In the genomic region with DNA sequence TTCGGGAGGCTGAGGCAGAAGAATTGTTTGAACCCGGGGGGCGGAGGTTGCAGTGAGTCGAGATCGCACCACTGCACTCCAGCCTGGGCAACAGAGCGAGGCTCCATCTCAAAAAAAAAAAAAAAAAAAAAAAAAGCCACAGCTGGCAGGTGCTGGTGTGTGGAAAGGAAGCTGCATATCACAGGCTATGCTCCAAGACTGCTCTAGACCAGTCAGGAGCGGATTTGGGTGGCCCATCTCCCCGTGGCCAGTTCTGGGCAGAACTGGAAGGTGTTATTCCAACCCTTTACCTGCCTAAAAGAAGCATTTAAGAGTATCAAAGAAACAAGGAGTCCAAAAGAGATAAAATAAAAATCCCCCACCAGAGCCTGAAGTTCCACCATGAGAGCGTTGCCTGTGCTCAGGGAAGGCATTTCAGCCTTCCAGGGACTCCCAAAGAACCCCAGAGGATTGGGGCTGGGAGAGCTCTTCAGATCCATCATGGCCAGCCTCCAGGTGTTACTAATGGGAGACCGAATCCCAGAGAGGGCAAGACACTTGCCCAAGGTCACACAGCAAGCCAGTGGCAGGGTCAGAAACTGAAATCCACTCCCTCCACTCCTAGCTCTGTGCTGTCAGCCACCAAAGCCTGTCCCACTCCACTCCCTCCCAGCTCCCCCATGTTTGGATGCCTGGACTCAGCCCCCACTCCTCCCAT, we compare ENCODE assay signal across 13 cellular contexts. TPM values are rescaled to one million over a fixed set of nuclear protein-coding genes. Genes with fewer than 3 reads are reported as not detected.
"Had no signal": no experiment of that assay in that cellular context is flagged by ENCODE, and none has a peak within 500 bp of the region (broad histone marks: within the 10 kb centered on the region; RNA-seq: fewer than 3 reads in every experiment).

No MANE protein-coding gene starts in this region.

- H3K9me3 ChIP-seq: esophagus muscularis mucosa, psoas muscle, stomach, testis had no signal

- H3K27ac ChIP-seq: brain microvascular endothelial cell, esophagus muscularis mucosa, psoas muscle, stomach, testis, WERI-Rb-1 had no signal

- H3K36me3 ChIP-seq: brain microvascular endothelial cell had no signal

- H3K27me3 Mint-ChIP-seq: activated naive CD8-positive, alpha-beta T cell had no signal

- DNase-seq: brain microvascular endothelial cell, cortex of kidney, midbrain, psoas muscle, testis had no signal

- H3K27ac Mint-ChIP-seq: activated naive CD8-positive, alpha-beta T cell; T-helper 1 cell treated with Interleukin-12 subunit alpha and Interleukin-12 subunit beta and Interleukin-4 antibody, amounts not matched to agents 30 μg/mL and 1 μg/mL, for 36 hours had no signal

- H3K4me3 Mint-ChIP-seq: activated naive CD8-positive, alpha-beta T cell; neural crest cell; T-helper 1 cell treated with Interleukin-12 subunit alpha and Interleukin-12 subunit beta and Interleukin-4 antibody, amounts not matched to agents 30 μg/mL and 1 μg/mL, for 36 hours had no signal

- H3K4me2 ChIP-seq: smooth muscle cell had no signal

- H3K4me1 ChIP-seq: esophagus muscularis mucosa, psoas muscle, stomach, testis had no signal

- H3K27me3 ChIP-seq: testis had no signal

- H3K9me3 Mint-ChIP-seq: neural crest cell; T-helper 1 cell treated with Interleukin-12 subunit alpha and Interleukin-12 subunit beta and Interleukin-4 antibody, amounts not matched to agents 30 μg/mL and 1 μg/mL, for 36 hours had no signal

- H3K4me1 Mint-ChIP-seq: neural crest cell had no signal

- ATAC-seq: psoas muscle had no signal

- H3K4me3 ChIP-seq: esophagus muscularis mucosa, psoas muscle, smooth muscle cell, stomach, testis had no signal

RNA-seq across cellular contexts. Expression of a gene that starts 14.3 kb away (rescaled TPM):
- total RNA-seq: smooth muscle cell had no signal

RNA-seq across cellular contexts. Expression of a gene that starts 44.6 kb away (rescaled TPM):
- total RNA-seq: lung microvascular endothelial cell, psoas muscle had no signal
